ENCODE assay signal across 9 cellular contexts in genomic region chr7:38425509-38425908, GRCh38.
DNase-seq lines count a peak whose midpoint lies in the region; ATAC-seq, FAIRE-seq and TF ChIP-seq lines count a peak whose summit lies in the region.
"Had no signal": no experiment of that assay in that cellular context is flagged by ENCODE, and none has a peak within 500 bp of the region (broad histone marks: within the 10 kb centered on the region; RNA-seq: fewer than 3 reads in every experiment).

No MANE protein-coding gene starts in this region.

- CTCF ChIA-PET in endothelial cell of umbilical vein (lab: Charles Lee): interaction anchor here (1.3 kb wide), 1 partner anchor 235 kb away, joined by 6 read pairs; no protein-coding TSS in a partner anchor

- H3K4me3 ChIP-seq in Loucy (ENCODE audit: low read length, poor library complexity, severe bottlenecking) (peak overlapping the region; percentile 52), endothelial cell of umbilical vein (replicated peaks in 1 of 3; ENCODE audit: insufficient read depth in 1 of 3, low read depth in 1 of 3, low read length in 3 of 3) (no peak overlapping the region), SJCRH30 (no peak overlapping the region), vagina (no peak overlapping the region), stomach (no peak overlapping the region), coronary artery (no peak overlapping the region)

- H3K27ac ChIP-seq in endothelial cell of umbilical vein (ENCODE audit: insufficient read depth, low read depth, low read length) (no peak overlapping the region), SJCRH30 (no peak overlapping the region), vagina (no peak overlapping the region), stomach (no peak overlapping the region), coronary artery (no peak overlapping the region)

- peak; percentile 65 for ATAC-seq in GM18519 (IDR thresholded peaks at IDR 0.05; ENCODE audit: low FRiP score, unreplicated experiment)
- ATAC-seq in GM21515 (IDR thresholded peaks at IDR 0.05; ENCODE audit: unreplicated experiment): peak; percentile 66

- FAIRE-seq in endothelial cell of umbilical vein (lab: Jason Lieb, UNC): peak; percentile 49

- dilution Hi-C loops in endothelial cell of umbilical vein (cut with MboI; ENCODE audit: extremely low pct_ligation_motif_present, low sequenced_read_pairs): no loop called here

- no peak for TF ChIP-seq EP300 in stomach (IDR thresholded peaks at IDR 0.05)

- H4K20me1 ChIP-seq in Loucy (ENCODE audit: insufficient read depth, low read length, poor library complexity, severe bottlenecking): no peaks in the 10 kb centered on the region
- H4K20me1 ChIP-seq in endothelial cell of umbilical vein (replicated peaks; ENCODE audit: control insufficient read depth, extremely low read depth, insufficient read depth, low read length): no peaks in the 10 kb centered on the region

- H3K9me2 ChIP-seq in Loucy (replicated peaks; ENCODE audit: low read depth, low read length): no peaks in the 10 kb centered on the region

- no peaks in the 10 kb centered on the region for H3K9me1 ChIP-seq in endothelial cell of umbilical vein (replicated peaks; ENCODE audit: control insufficient read depth, extremely low read depth, insufficient read depth, low read length)

- no peaks in the 10 kb centered on the region for H3K9me3 ChIP-seq in Loucy (ENCODE audit: insufficient read depth, low read depth, low read length)
- H3K9me3 ChIP-seq in endothelial cell of umbilical vein (replicated peaks; ENCODE audit: control insufficient read depth, insufficient read depth, low read length): no peaks in the 10 kb centered on the region
- no peaks in the 10 kb centered on the region for H3K9me3 ChIP-seq in SJCRH30 (replicated peaks)
- no peaks in the 10 kb centered on the region for H3K9me3 ChIP-seq in vagina
- H3K9me3 ChIP-seq in stomach: no peaks in the 10 kb centered on the region

- H3K27me3 ChIP-seq in Loucy (ENCODE audit: insufficient read depth, low read length, poor library complexity, severe bottlenecking) (peaks cover 6% of the 10 kb centered on the region), endothelial cell of umbilical vein (ENCODE audit: control insufficient read depth in 2 of 2, insufficient read depth in 2 of 2, low read length in 2 of 2) (no peaks in the 10 kb centered on the region), SJCRH30 (no peaks in the 10 kb centered on the region), vagina (no peaks in the 10 kb centered on the region), stomach (no peaks in the 10 kb centered on the region)

- intact Hi-C loops in endothelial cell of umbilical vein (cut with micrococcal nuclease): loop anchor here (1.0 kb wide), 1 partner anchor 235 kb away; no protein-coding TSS in a partner anchor
- intact Hi-C loops in vagina (cut with DNase I): no loop called here
- intact Hi-C loops in stomach (cut with DNase I; ENCODE audit: low total_unique reads): no loop called here

- DNase-seq in endothelial cell of umbilical vein (ENCODE audit: low read depth, low spot score): no peak
- no peak for DNase-seq in SJCRH30
- DNase-seq in vagina (ENCODE audit: extremely low spot score in 2 of 2): no peak
- DNase-seq in stomach: no peak
- no peak for DNase-seq in coronary artery (ENCODE audit: low spot score)
- DNase-seq: activated CD8-positive, alpha-beta memory T cell treated with anti-CD3 and anti-CD28 coated beads for 24 hours had no signal

- POLR2A ChIA-PET in endothelial cell of umbilical vein (lab: Charles Lee): no interaction called here

- H3K4me2 ChIP-seq in Loucy (ENCODE audit: low read depth, low read length, poor library complexity, severe bottlenecking) (peak overlapping the region; percentile 21), endothelial cell of umbilical vein (ENCODE audit: insufficient read depth, low read length) (no peak overlapping the region)

- no peaks in the 10 kb centered on the region for H3F3A ChIP-seq in Loucy (ENCODE audit: low read depth)

- TF ChIP-seq POLR2A in endothelial cell of umbilical vein (IDR thresholded peaks at IDR 0.05; ENCODE audit: low read depth, low read length) (no peak), vagina (IDR thresholded peaks at IDR 0.05) (no peak), stomach (IDR thresholded peaks at IDR 0.05) (no peak)

- H3K9ac ChIP-seq in Loucy (ENCODE audit: low read depth, low read length, poor library complexity, severe bottlenecking) (no peak overlapping the region), endothelial cell of umbilical vein (replicated peaks; ENCODE audit: extremely low read depth, insufficient read depth, low read length) (no peak overlapping the region)

- H3K4me1 ChIP-seq in Loucy (ENCODE audit: insufficient read depth, low read length, poor library complexity, severe bottlenecking) (peaks cover 13% of the 10 kb centered on the region), endothelial cell of umbilical vein (ENCODE audit: control insufficient read depth, extremely low read depth, insufficient read depth, low read length) (peaks cover 7% of the 10 kb centered on the region), SJCRH30 (no peaks in the 10 kb centered on the region), vagina (no peaks in the 10 kb centered on the region), stomach (no peaks in the 10 kb centered on the region)

- TF ChIP-seq CTCF in Loucy (conservative IDR thresholded peaks at IDR 0.05; ENCODE audit: low read length) (no peak), endothelial cell of umbilical vein (IDR thresholded peaks at IDR 0.05; ENCODE audit: extremely low read depth in 1 of 2, insufficient read depth in 1 of 2, low read depth in 1 of 2, low read length in 2 of 2) (no peak), vagina (IDR thresholded peaks at IDR 0.05) (no peak), stomach (IDR thresholded peaks at IDR 0.05) (no peak), coronary artery (IDR thresholded peaks at IDR 0.05) (no peak)

- H3K79me2 ChIP-seq in Loucy (ENCODE audit: insufficient read depth, low read length): no peaks in the 10 kb centered on the region
- no peaks in the 10 kb centered on the region for H3K79me2 ChIP-seq in endothelial cell of umbilical vein (ENCODE audit: control insufficient read depth, insufficient read depth, low read length)

- WGBS in stomach, 5 donors: 44 to 58% (median 57%) methylated on average over 2 of the region's 2 CpGs

- peak overlapping the region; percentile 70 for H2AFZ ChIP-seq in Loucy (ENCODE audit: low read length)
- no peak overlapping the region for H2AFZ ChIP-seq in endothelial cell of umbilical vein (ENCODE audit: low read depth, low read length)

- H3K36me3 ChIP-seq in Loucy (ENCODE audit: insufficient read depth, low read length) (no peaks in the 10 kb centered on the region), endothelial cell of umbilical vein (ENCODE audit: control insufficient read depth in 2 of 2, extremely low read depth in 1 of 2, insufficient read depth in 2 of 2, low read length in 2 of 2) (no peaks in the 10 kb centered on the region), SJCRH30 (no peaks in the 10 kb centered on the region), vagina (no peaks in the 10 kb centered on the region), stomach (no peaks in the 10 kb centered on the region)

- no TSS peak for BruUV-seq in endothelial cell of umbilical vein (replicated peaks; lab: Mats Ljungman, UMichigan)

TF ChIP-seq in endothelial cell of umbilical vein, 7 proteins besides CTCF, POLR2A, EP300 and RAD21:
- no peak for TF ChIP-seq EZH2 (IDR thresholded peaks at IDR 0.05; ENCODE audit: borderline replicate concordance, low read depth, low read length, severe bottlenecking)
- TF ChIP-seq, protein P1, sequence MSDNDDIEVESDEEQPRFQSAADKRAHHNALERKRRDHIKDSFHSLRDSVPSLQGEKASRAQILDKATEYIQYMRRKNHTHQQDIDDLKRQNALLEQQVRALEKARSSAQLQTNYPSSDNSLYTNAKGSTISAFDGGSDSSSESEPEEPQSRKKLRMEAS (IDR thresholded peaks at IDR 0.05; ENCODE audit: insufficient read depth, insufficient read length): no peak
- no peak for TF ChIP-seq GATA2 (IDR thresholded peaks at IDR 0.05; ENCODE audit: insufficient read depth, insufficient read length, low read depth, low read length)
- no peak for TF ChIP-seq MYC (IDR thresholded peaks at IDR 0.05; ENCODE audit: low read depth, low read length)
- TF ChIP-seq FOS (IDR thresholded peaks at IDR 0.05; ENCODE audit: borderline replicate concordance, insufficient read depth, low read length): no peak
- no peak for TF ChIP-seq POLR2AphosphoS5 (IDR thresholded peaks at IDR 0.05; ENCODE audit: insufficient read depth, low read depth, low read length)
- TF ChIP-seq JUN (IDR thresholded peaks at IDR 0.05; ENCODE audit: borderline replicate concordance, insufficient read depth, insufficient read length, low read depth): no peak
